7 cellular contexts compared by ENCODE assay signal in genomic region chr17:113098-113497, GRCh38. TPM values are rescaled to one million over a fixed set of nuclear protein-coding genes. Genes with fewer than 3 reads are reported as not detected.
"Had no signal": no experiment of that assay in that cellular context is flagged by ENCODE, and none has a peak within 500 bp of the region (broad histone marks: within the 10 kb centered on the region; RNA-seq: fewer than 3 reads in every experiment).

No MANE protein-coding gene starts in this region.

RNA-seq across cellular contexts. Expression of gene SCGB1C2, which starts 24.3 kb away (rescaled TPM):
- total RNA-seq: activated CD8-positive, alpha-beta T cell treated with anti-CD3 and anti-CD28 coated beads, Interleukin-2, amount 10 ng/mL, durations not matched to agents 7 days and 5 days; ascending aorta; NCI-H460; SJSA1; T-helper 17 cell; WTC11 had no signal
- polyA plus RNA-seq: IgD-negative memory B cell had no signal
